8 cellular contexts compared by ENCODE assay signal in the genomic region with DNA sequence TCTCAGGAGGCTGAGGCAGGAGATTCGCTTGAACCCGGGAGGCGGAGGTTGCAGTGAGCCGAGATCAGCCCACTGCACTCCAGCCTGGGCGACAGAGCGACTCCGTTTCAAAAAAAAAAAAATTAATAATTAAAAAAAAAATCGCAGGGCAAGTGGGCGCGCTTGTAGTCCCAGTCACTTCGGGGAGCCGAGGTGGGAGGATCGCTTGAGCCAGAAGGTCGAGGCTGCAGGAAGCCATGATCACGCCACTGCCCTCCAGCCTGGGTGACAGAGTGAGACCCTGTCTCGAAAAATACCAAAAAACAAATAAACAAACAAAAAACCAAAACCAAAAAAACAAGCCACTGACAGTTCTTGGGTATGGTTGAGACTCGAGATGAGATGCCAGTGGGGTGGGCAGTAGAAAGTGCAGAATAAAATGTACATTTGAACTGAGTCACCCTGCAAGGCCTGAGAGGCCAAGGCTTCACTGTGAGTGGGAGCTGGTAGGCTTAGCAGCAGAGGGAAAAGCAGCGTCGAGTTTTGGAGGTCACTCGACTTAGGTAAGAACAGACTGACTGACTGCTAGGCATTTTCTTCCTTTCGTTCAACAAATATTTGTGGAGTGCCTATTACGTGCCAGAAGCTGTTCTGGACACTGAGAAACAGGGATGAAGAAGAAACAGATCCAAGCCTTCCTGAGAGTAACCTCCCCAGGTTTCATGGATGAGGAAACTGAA. TPM values are rescaled to one million over a fixed set of nuclear protein-coding genes. Genes with fewer than 3 reads are reported as not detected.
DNase-seq lines count a peak whose midpoint lies in the region; ATAC-seq and TF ChIP-seq lines count a peak whose summit lies in the region.

No MANE protein-coding gene starts in this region.

- ATAC-seq in lower lobe of right lung (peak in 1 of 2 donors; percentile 38), thoracic aorta (ENCODE audit: insufficient number of reproducible peaks, low FRiP score, low read depth) (peak; percentile 10)

- H3K4me3 ChIP-seq in GM06990 (replicated peaks; ENCODE audit: low read depth, low read length) (peak overlapping the region; percentile 96), HUES48 (ENCODE audit: low read depth, low read length) (peak overlapping the region; percentile 81), ascending aorta (peak overlapping the region; percentile 85 to 99), lower lobe of right lung (peak overlapping the region; percentile 94), thoracic aorta (peak overlapping the region; percentile 98)

- H3K9me3 ChIP-seq in HUES48 (ENCODE audit: control insufficient read depth, insufficient read depth, low read length) (no peaks in the 10 kb centered on the region), ascending aorta (no peaks in the 10 kb centered on the region), lower lobe of right lung (no peaks in the 10 kb centered on the region), thoracic aorta (no peaks in the 10 kb centered on the region)

- H3K9ac ChIP-seq in HUES48 (ENCODE audit: low read depth, low read length) = peak overlapping the region; percentile 27

- TF ChIP-seq CTCF in GM06990 (IDR thresholded peaks at IDR 0.05; ENCODE audit: insufficient read depth, low read length, poor library complexity, severe bottlenecking) (no peak), ascending aorta (IDR thresholded peaks at IDR 0.05) (no peak), lower lobe of right lung (IDR thresholded peaks at IDR 0.05) (no peak), thoracic aorta (IDR thresholded peaks at IDR 0.05) (no peak)

- H3K27ac ChIP-seq in HUES48 (ENCODE audit: low read depth, low read length) = peak overlapping the region; percentile 86
- H3K27ac ChIP-seq in ascending aorta = peak overlapping the region; percentile 94 to 98
- H3K27ac ChIP-seq in lower lobe of right lung = peak overlapping the region; percentile 96
- peak overlapping the region; percentile 94 to 99 for H3K27ac ChIP-seq in thoracic aorta

- peaks cover 11% of the 10 kb centered on the region; the same call in 1 of the 2 replicates for H3K4me1 ChIP-seq in HUES48 (ENCODE audit: control insufficient read depth, insufficient read depth, low read length)
- peaks cover 5 to 18% of the 10 kb centered on the region in 2 donors for H3K4me1 ChIP-seq in ascending aorta
- peaks cover 20% of the 10 kb centered on the region for H3K4me1 ChIP-seq in lower lobe of right lung
- peaks cover 18 to 28% of the 10 kb centered on the region in 2 donors for H3K4me1 ChIP-seq in thoracic aorta (ENCODE audit: control insufficient read depth in 1 of 2, low read depth in 2 of 2)

- DNase-seq in GM06990 (ENCODE audit: extremely low read depth, insufficient read length) = no peak
- DNase-seq in ascending aorta (ENCODE audit: low spot score in 2 of 2) = no peak
- DNase-seq in lower lobe of right lung = no peak
- no peak for DNase-seq in thoracic aorta (ENCODE audit: low spot score)
- no peak for DNase-seq in DMS79 treated with DMSO at 0.1 percent for 48 hours (lab: John Stamatoyannopoulos, UW)
- DNase-seq in NCI-H2171 treated with DMSO at 0.1 percent for 48 hours (lab: John Stamatoyannopoulos, UW) = no peak
- DNase-seq in superior temporal gyrus (ENCODE audit: extremely low spot score) = no peak

- H3K27me3 ChIP-seq in GM06990 (replicated peaks; ENCODE audit: control insufficient read depth, insufficient read depth, low read length) (no peaks in the 10 kb centered on the region), HUES48 (ENCODE audit: control insufficient read depth, insufficient read depth, low read length) (peaks cover 6% of the 10 kb centered on the region), ascending aorta (no peaks in the 10 kb centered on the region), lower lobe of right lung (ENCODE audit: low read depth) (no peaks in the 10 kb centered on the region), thoracic aorta (replicated peaks; ENCODE audit: insufficient read depth) (no peaks in the 10 kb centered on the region)

- intact Hi-C loops in ascending aorta (cut with DNase I) = loop anchor here (1.0 to 10.0 kb wide), 4 partner anchors 9 to 1039 kb away; partner anchors contain the start of genes NCR3LG1 and TMEM86A
- intact Hi-C loops in lower lobe of right lung (cut with DNase I) = no loop called here

- H3K36me3 ChIP-seq in GM06990 (ENCODE audit: control insufficient read depth, insufficient read depth, low read length) = peaks cover 5% of the 10 kb centered on the region; the same call in 1 of the 2 replicates
- peaks cover 22% of the 10 kb centered on the region for H3K36me3 ChIP-seq in HUES48 (ENCODE audit: control insufficient read depth, insufficient read depth, low read length)
- H3K36me3 ChIP-seq in ascending aorta = peaks cover 21 to 23% of the 10 kb centered on the region in 2 donors
- H3K36me3 ChIP-seq in lower lobe of right lung = peaks cover 22% of the 10 kb centered on the region
- H3K36me3 ChIP-seq in thoracic aorta = peaks cover 14% of the 10 kb centered on the region

RNA-seq across cellular contexts. Expression of gene LDHA, which starts 0.6 kb away (rescaled TPM):
- 422 TPM for total RNA-seq in ascending aorta
- total RNA-seq in lower lobe of right lung = 251 TPM
- total RNA-seq in thoracic aorta = 100 to 1,000 TPM; 495 to 814 TPM

RNA-seq across cellular contexts. Expression of gene LDHC, which starts 18.4 kb away (rescaled TPM):
- total RNA-seq in ascending aorta (not detected), lower lobe of right lung (not detected), thoracic aorta (not detected)
